Comparison of ENCODE assay signal across 1 cellular context in genomic region chr1:181131255-181131901, GRCh38.
TF ChIP-seq lines count a peak whose summit lies in the region.

No MANE protein-coding gene starts in this region.

TF ChIP-seq in GM12878, 131 proteins besides CTCF, POLR2A, EP300 and RAD21 (continued from another document):
- TF ChIP-seq ZNF687 (IDR thresholded peaks at IDR 0.05) (peak; percentile 72), CBFB (IDR thresholded peaks at IDR 0.05; ENCODE audit: low read depth) (peak; percentile 68; the same call in 1 of the 2 replicates)
